Comparison of ENCODE assay signal across 1 cellular context in the genomic region with DNA sequence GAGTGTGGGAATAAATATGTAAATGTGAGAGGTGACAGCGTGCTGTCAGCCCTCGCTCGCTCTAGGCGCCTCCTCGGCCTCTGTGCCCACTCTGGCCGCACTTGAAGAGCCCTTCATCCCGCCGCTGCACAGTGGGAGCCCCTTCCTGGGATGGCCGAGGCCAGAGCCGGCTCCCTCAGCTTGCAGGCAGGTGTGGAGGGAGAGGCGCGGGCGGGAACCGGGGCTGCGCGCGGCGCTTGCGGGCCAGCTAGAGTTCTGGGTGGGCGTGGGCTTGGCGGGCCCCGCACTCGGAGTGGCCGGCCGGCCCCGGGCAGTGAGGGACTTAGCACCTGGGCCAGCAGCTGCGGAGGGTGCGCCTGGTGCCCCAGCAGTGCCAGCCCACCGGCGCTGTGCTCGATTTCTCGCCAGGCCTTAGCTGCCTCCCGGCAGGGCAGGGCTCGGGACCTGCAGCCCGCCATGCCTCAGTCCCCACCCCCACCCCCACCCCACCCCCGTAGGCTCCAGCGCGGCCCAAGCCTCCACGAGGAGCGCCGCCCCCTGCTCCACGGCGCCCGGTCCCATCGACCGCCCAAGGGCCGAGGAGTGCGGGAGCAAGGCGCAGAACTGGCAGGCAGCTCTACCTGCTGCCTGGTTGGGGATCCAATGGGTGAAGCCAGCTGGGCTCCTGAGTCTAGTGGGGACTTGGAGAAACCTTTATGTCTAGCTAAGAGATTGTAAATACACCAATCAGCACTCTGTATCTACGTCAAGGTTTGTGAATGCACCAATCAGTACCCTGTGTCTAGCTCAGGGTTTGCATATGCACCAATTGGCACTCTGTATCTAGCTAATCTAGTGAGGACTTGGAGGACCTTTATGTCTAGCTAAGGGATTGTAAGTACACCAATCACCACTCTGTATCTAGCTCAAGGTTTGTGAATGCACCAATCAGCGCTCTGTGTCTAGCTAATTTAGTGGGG. TPM values are rescaled to one million over a fixed set of nuclear protein-coding genes. Genes with fewer than 3 reads are reported as not detected.
"Had no signal": no experiment of that assay in that cellular context is flagged by ENCODE, and none has a peak within 500 bp of the region (broad histone marks: within the 10 kb centered on the region; RNA-seq: fewer than 3 reads in every experiment).

No MANE protein-coding gene starts in this region.

RNA-seq across cellular contexts. Expression of gene PILRA, which starts 8.5 kb away (rescaled TPM):
- total RNA-seq: epithelial cell of proximal tubule had no signal
